8 cellular contexts compared by ENCODE assay signal in genomic region chr3:43998841-43999805, GRCh38.
DNase-seq lines count a peak whose midpoint lies in the region; ATAC-seq and TF ChIP-seq lines count a peak whose summit lies in the region.

No MANE protein-coding gene starts in this region.

- TF ChIP-seq POLR2A in GM18526 (IDR thresholded peaks at IDR 0.05; ENCODE audit: extremely low read depth, insufficient read length): peak; percentile 56

- peaks cover 40% of the 10 kb centered on the region for H3K4me1 Mint-ChIP-seq in activated CD8-positive, alpha-beta T cell treated with anti-CD3 and anti-CD28 coated beads, Interleukin-2, amount 10 ng/mL, durations not matched to agents 7 days and 5 days (ENCODE audit: low read depth)

- peak overlapping the region; percentile 83 for H3K4me3 ChIP-seq in AG10803 (ENCODE audit: low read length)
- peak overlapping the region; percentile 41 for H3K4me3 ChIP-seq in cardiac muscle cell

- no peak overlapping the region for H3K27ac ChIP-seq in cardiac muscle cell

- no peaks in the 10 kb centered on the region for H3K36me3 ChIP-seq in cardiac muscle cell

- peaks cover 4% of the 10 kb centered on the region for H3K36me3 Mint-ChIP-seq in activated CD8-positive, alpha-beta T cell treated with anti-CD3 and anti-CD28 coated beads, Interleukin-2, amount 10 ng/mL, durations not matched to agents 7 days and 5 days (ENCODE audit: low read depth)

- no peaks in the 10 kb centered on the region for H3K9me3 ChIP-seq in cardiac muscle cell (ENCODE audit: low read depth)

- no peaks in the 10 kb centered on the region for H3K9me3 Mint-ChIP-seq in activated CD8-positive, alpha-beta T cell treated with anti-CD3 and anti-CD28 coated beads, Interleukin-2, amount 10 ng/mL, durations not matched to agents 7 days and 5 days (ENCODE audit: insufficient read depth)

- H3K27ac Mint-ChIP-seq in activated CD8-positive, alpha-beta T cell treated with anti-CD3 and anti-CD28 coated beads, Interleukin-2, amount 10 ng/mL, durations not matched to agents 7 days and 5 days: no peak overlapping the region

- H3K27me3 Mint-ChIP-seq in activated CD8-positive, alpha-beta T cell treated with anti-CD3 and anti-CD28 coated beads, Interleukin-2, amount 10 ng/mL, durations not matched to agents 7 days and 5 days (ENCODE audit: low read depth): peaks cover 84% of the 10 kb centered on the region

- intact Hi-C loops in posterior vena cava (cut with DNase I): no loop called here

- peak overlapping the region; percentile 47 for H3K4me3 Mint-ChIP-seq in activated CD8-positive, alpha-beta T cell treated with anti-CD3 and anti-CD28 coated beads, Interleukin-2, amount 10 ng/mL, durations not matched to agents 7 days and 5 days

- DNase-seq in AG10803 (ENCODE audit: low read depth) (peak; percentile 70), KBM-7 (peak; percentile 84), cardiac muscle cell (ENCODE audit: low read depth in 1 of 2, low spot score in 1 of 2) (peak; percentile 43 to 86), posterior vena cava (ENCODE audit: low spot score) (peak; percentile 79), T-helper 9 cell (no peak)
- no peak for DNase-seq in activated CD8-positive, alpha-beta T cell treated with anti-CD3 and anti-CD28 coated beads, Interleukin-2, amount 10 ng/mL, durations not matched to agents 7 days and 5 days

- TF ChIP-seq CTCF in AG10803 (conservative IDR thresholded peaks at IDR 0.05; ENCODE audit: low read length) (no peak), cardiac muscle cell (IDR thresholded peaks at IDR 0.05; ENCODE audit: low read depth, low read length) (no peak)

- CTCF ChIA-PET in activated CD8-positive, alpha-beta T cell treated with anti-CD3 and anti-CD28 coated beads, Interleukin-2, amount 10 ng/mL, durations not matched to agents 7 days and 5 days (lab: Charles Lee): no interaction called here

- peaks cover 12% of the 10 kb centered on the region for H3K4me1 ChIP-seq in cardiac muscle cell (ENCODE audit: low read depth)

- peaks cover 100% of the 10 kb centered on the region for H3K27me3 ChIP-seq in cardiac muscle cell

- POLR2A ChIA-PET in activated CD8-positive, alpha-beta T cell treated with anti-CD3 and anti-CD28 coated beads, Interleukin-2, amount 10 ng/mL, durations not matched to agents 7 days and 5 days (lab: Charles Lee): no interaction called here

- no peak for ATAC-seq in activated CD8-positive, alpha-beta T cell treated with anti-CD3 and anti-CD28 coated beads, Interleukin-2, amount 10 ng/mL, durations not matched to agents 7 days and 5 days
- ATAC-seq in GM19324 (IDR thresholded peaks at IDR 0.05; ENCODE audit: low FRiP score, unreplicated experiment): no peak

- in situ Hi-C loops in KBM-7 (cut with MboI; ENCODE audit: low pct_unique_long_range_greater_than_20kb, low sequenced_read_pairs): no loop called here

Comparison
In these comparisons a context has a peak if more than half of its experiments do, and no peak if none do; other contexts are left out.
1. DNase-seq: peak in AG10803 (single experiment), KBM-7 (single experiment), cardiac muscle cell (2 of 2) and posterior vena cava (single experiment); none in activated CD8-positive, alpha-beta T cell treated with anti-CD3 and anti-CD28 coated beads, Interleukin-2, amount 10 ng/mL, durations not matched to agents 7 days and 5 days (single experiment) and T-helper 9 cell (single experiment).